In genomic region chr13:45398862-45399261, GRCh38 we compare ENCODE assay signal across 14 cellular contexts. TPM values are rescaled to one million over a fixed set of nuclear protein-coding genes. Genes with fewer than 3 reads are reported as not detected.
DNase-seq lines count a peak whose midpoint lies in the region; ATAC-seq and TF ChIP-seq lines count a peak whose summit lies in the region.
"Had no signal": no experiment of that assay in that cellular context is flagged by ENCODE, and none has a peak within 500 bp of the region (broad histone marks: within the 10 kb centered on the region; RNA-seq: fewer than 3 reads in every experiment).

No MANE protein-coding gene starts in this region.

- peak overlapping the region; percentile 62 for H3K27ac Mint-ChIP-seq in activated naive CD8-positive, alpha-beta T cell treated with anti-CD3 and anti-CD28 coated beads for 36 hours
- H3K27ac Mint-ChIP-seq: mesothelial cell of epicardium had no signal

- no peaks in the 10 kb centered on the region for H3K9me3 ChIP-seq in left ventricle myocardium inferior (replicated peaks)
- H3K9me3 ChIP-seq in stomach: no peaks in the 10 kb centered on the region

- H3K27me3 ChIP-seq in left ventricle myocardium inferior (ENCODE audit: low read depth) (no peaks in the 10 kb centered on the region), stomach (no peaks in the 10 kb centered on the region)

- no peak for ATAC-seq in left ventricle myocardium superior
- ATAC-seq in stimulated activated naive CD8-positive, alpha-beta T cell treated with anti-CD3 and anti-CD28 coated beads, Interleukin-15, Interleukin-2, amounts not matched to agents 100 U/mL and 50 U/mL, for 24 hours: no peak

- H3K36me3 ChIP-seq in left ventricle myocardium inferior (peaks cover 68% of the 10 kb centered on the region), stomach (peaks cover 11 to 81% (median 78%) of the 10 kb centered on the region in 4 donors)

- peaks cover 60% of the 10 kb centered on the region for H3K4me1 Mint-ChIP-seq in activated naive CD8-positive, alpha-beta T cell treated with anti-CD3 and anti-CD28 coated beads for 36 hours

- intact Hi-C loops in left ventricle myocardium inferior (cut with micrococcal nuclease): no loop called here
- intact Hi-C loops in left ventricle myocardium superior (cut with micrococcal nuclease): no loop called here
- intact Hi-C loops in stomach (cut with DNase I; ENCODE audit: low total_unique reads): no loop called here

- DNase-seq in left ventricle myocardium inferior (no peak), left ventricle myocardium superior (no peak), NCI-H82 (lab: John Stamatoyannopoulos, UW) (no peak), stomach (no peak), kidney glomerular epithelial cell (lab: John Stamatoyannopoulos, UW) (no peak)
- DNase-seq in activated CD4-positive, alpha-beta T cell treated with anti-CD3 and anti-CD28 coated beads, Interleukin-2, amount 50 U/mL, for 1 hour: peak; percentile 44
- DNase-seq in activated naive CD8-positive, alpha-beta T cell treated with anti-CD3 and anti-CD28 coated beads for 36 hours: peak; percentile 43
- DNase-seq in stimulated activated naive CD8-positive, alpha-beta T cell treated with anti-CD3 and anti-CD28 coated beads, Interleukin-15, Interleukin-2, amounts not matched to agents 100 U/mL and 50 U/mL, for 24 hours: peak; percentile 44
- DNase-seq: activated CD4-positive, CD25-positive, alpha-beta regulatory T cell; erythroblast; NCI-H1436; NCI-H446 treated with DMSO at 0.1 percent for 48 hours; PC-9 had no signal

- 70 to 88% (median 83%) methylated on average over 4 of the region's 4 CpGs for WGBS in stomach, 5 donors

- no peak overlapping the region for H3K4me3 Mint-ChIP-seq in activated naive CD8-positive, alpha-beta T cell treated with anti-CD3 and anti-CD28 coated beads for 36 hours
- H3K4me3 Mint-ChIP-seq: mesothelial cell of epicardium had no signal

- TF ChIP-seq POLR2A in stomach (IDR thresholded peaks at IDR 0.05): no peak

- no peak for TF ChIP-seq EP300 in stomach (IDR thresholded peaks at IDR 0.05)

- H3K36me3 Mint-ChIP-seq in activated naive CD8-positive, alpha-beta T cell treated with anti-CD3 and anti-CD28 coated beads for 36 hours: peaks cover 42% of the 10 kb centered on the region

- no peaks in the 10 kb centered on the region for H3K27me3 Mint-ChIP-seq in activated naive CD8-positive, alpha-beta T cell treated with anti-CD3 and anti-CD28 coated beads for 36 hours

- no peak for TF ChIP-seq CTCF in left ventricle myocardium inferior (IDR thresholded peaks at IDR 0.05; ENCODE audit: borderline replicate concordance)
- TF ChIP-seq CTCF in stomach (IDR thresholded peaks at IDR 0.05): no peak

- no peak overlapping the region for H3K4me3 ChIP-seq in left ventricle myocardium inferior
- H3K4me3 ChIP-seq in stomach: no peak overlapping the region
- H3K4me3 ChIP-seq: PC-9 had no signal

- H3K4me1 ChIP-seq in left ventricle myocardium inferior: peaks cover 59% of the 10 kb centered on the region
- peaks cover 9 to 33% (median 17%) of the 10 kb centered on the region in 4 donors for H3K4me1 ChIP-seq in stomach

- H3K27ac ChIP-seq in left ventricle myocardium inferior (replicated peaks) (peak overlapping the region; percentile 83), stomach (no peak overlapping the region)
- H3K27ac ChIP-seq: PC-9 had no signal

- peaks cover 2% of the 10 kb centered on the region for H3K9me3 Mint-ChIP-seq in activated naive CD8-positive, alpha-beta T cell treated with anti-CD3 and anti-CD28 coated beads for 36 hours
- H3K9me3 Mint-ChIP-seq: mesothelial cell of epicardium had no signal

RNA-seq across cellular contexts. Expression of gene SLC25A30, which starts 19.3 kb away (rescaled TPM):
- 175 TPM for total RNA-seq in left ventricle myocardium inferior
- 194 TPM for total RNA-seq in left ventricle myocardium superior
- 10 to 100 TPM; 21.7 to 22.0 TPM for total RNA-seq in activated naive CD8-positive, alpha-beta T cell treated with anti-CD3 and anti-CD28 coated beads for 36 hours
- 10 to 100 TPM in 2 of 5 donors, 1 to 10 TPM in 3; 3.5 to 51.9 (median 8.7) TPM for total RNA-seq in stomach
- polyA plus RNA-seq in stomach: 1 to 10 TPM; 2.9 to 7.4 (median 6.9) TPM

RNA-seq across cellular contexts. Expression of gene TPT1, which starts 57.9 kb away (rescaled TPM):
- 4,332 TPM for total RNA-seq in left ventricle myocardium inferior
- 4,849 TPM for total RNA-seq in left ventricle myocardium superior
- total RNA-seq in activated naive CD8-positive, alpha-beta T cell treated with anti-CD3 and anti-CD28 coated beads for 36 hours: 1,000 to 10,000 TPM; 3,217 to 3,223 TPM
- total RNA-seq in stomach: 1,000 to 10,000 TPM; 1,648 to 4,994 (median 2,507) TPM
- over 10,000 TPM in 2 of 3 donors, 1,000 to 10,000 TPM in 1; 7,500 to 11,714 (median 10,124) TPM for polyA plus RNA-seq in stomach

Comparison
In these comparisons a context has a peak if more than half of its experiments do, and no peak if none do; other contexts are left out.
1. DNase-seq: peak in activated CD4-positive, alpha-beta T cell treated with anti-CD3 and anti-CD28 coated beads, Interleukin-2, amount 50 U/mL, for 1 hour (single experiment), activated naive CD8-positive, alpha-beta T cell treated with anti-CD3 and anti-CD28 coated beads for 36 hours (single experiment) and stimulated activated naive CD8-positive, alpha-beta T cell treated with anti-CD3 and anti-CD28 coated beads, Interleukin-15, Interleukin-2, amounts not matched to agents 100 U/mL and 50 U/mL, for 24 hours (single experiment); none in left ventricle myocardium inferior (single experiment), left ventricle myocardium superior (single experiment), NCI-H82 (single experiment), stomach (single experiment) and kidney glomerular epithelial cell (single experiment).